Comparison of ENCODE assay signal across 2 cellular contexts in genomic region chr7:139955098-139955820, GRCh38.
TF ChIP-seq lines count a peak whose summit lies in the region.

No MANE protein-coding gene starts in this region.

TF ChIP-seq in IMR-90, 13 proteins besides CTCF, POLR2A, EP300 and RAD21:
- no peak for TF ChIP-seq MXI1 (IDR thresholded peaks at IDR 0.05; ENCODE audit: borderline replicate concordance, low read depth, low read length)
- TF ChIP-seq CEBPB (IDR thresholded peaks at IDR 0.05; ENCODE audit: low read depth, low read length) = no peak
- TF ChIP-seq NFE2L2 (IDR thresholded peaks at IDR 0.05; ENCODE audit: low read depth, low read length) = no peak
- no peak for TF ChIP-seq FOS (IDR thresholded peaks at IDR 0.05; ENCODE audit: low read depth, low read length)
- no peak for TF ChIP-seq RFX5 (IDR thresholded peaks at IDR 0.05; ENCODE audit: low read depth, low read length)
- no peak for TF ChIP-seq ELK1 (IDR thresholded peaks at IDR 0.05; ENCODE audit: borderline replicate concordance, low read depth, low read length)
- TF ChIP-seq MAZ (IDR thresholded peaks at IDR 0.05; ENCODE audit: borderline replicate concordance, low read depth, low read length) = no peak
- no peak for TF ChIP-seq SMC3 (IDR thresholded peaks at IDR 0.05; ENCODE audit: low read depth, low read length)
- TF ChIP-seq RCOR1 (IDR thresholded peaks at IDR 0.05; ENCODE audit: insufficient replicate concordance, low read length) = no peak
- TF ChIP-seq MAFK (IDR thresholded peaks at IDR 0.05; ENCODE audit: low read depth, low read length) = no peak
- no peak for TF ChIP-seq BHLHE40 (IDR thresholded peaks at IDR 0.05; ENCODE audit: low read depth, low read length)

TF ChIP-seq in H1, 55 proteins besides CTCF, POLR2A, EP300 and RAD21:
- TF ChIP-seq SP1 (IDR thresholded peaks at IDR 0.05; ENCODE audit: low read depth, low read length) = no peak
- no peak for TF ChIP-seq TAF7 (optimal IDR thresholded peaks at IDR 0.05; ENCODE audit: borderline replicate concordance, low read depth, low read length)
- no peak for TF ChIP-seq MAFK (IDR thresholded peaks at IDR 0.05; ENCODE audit: low read depth, low read length)
- TF ChIP-seq JUND (IDR thresholded peaks at IDR 0.05; ENCODE audit: low read length) = no peak
- TF ChIP-seq RXRA (IDR thresholded peaks at IDR 0.05; ENCODE audit: insufficient read depth, low read depth, low read length) = no peak
- TF ChIP-seq SAP30 (IDR thresholded peaks at IDR 0.05; ENCODE audit: insufficient read depth, insufficient replicate concordance, low read length) = no peak
- no peak for TF ChIP-seq BACH1 (IDR thresholded peaks at IDR 0.05; ENCODE audit: low read length)
- no peak for TF ChIP-seq KDM4A (IDR thresholded peaks at IDR 0.05; ENCODE audit: low read depth, low read length, severe bottlenecking)
